8 cellular contexts compared by ENCODE assay signal in the genomic region with DNA sequence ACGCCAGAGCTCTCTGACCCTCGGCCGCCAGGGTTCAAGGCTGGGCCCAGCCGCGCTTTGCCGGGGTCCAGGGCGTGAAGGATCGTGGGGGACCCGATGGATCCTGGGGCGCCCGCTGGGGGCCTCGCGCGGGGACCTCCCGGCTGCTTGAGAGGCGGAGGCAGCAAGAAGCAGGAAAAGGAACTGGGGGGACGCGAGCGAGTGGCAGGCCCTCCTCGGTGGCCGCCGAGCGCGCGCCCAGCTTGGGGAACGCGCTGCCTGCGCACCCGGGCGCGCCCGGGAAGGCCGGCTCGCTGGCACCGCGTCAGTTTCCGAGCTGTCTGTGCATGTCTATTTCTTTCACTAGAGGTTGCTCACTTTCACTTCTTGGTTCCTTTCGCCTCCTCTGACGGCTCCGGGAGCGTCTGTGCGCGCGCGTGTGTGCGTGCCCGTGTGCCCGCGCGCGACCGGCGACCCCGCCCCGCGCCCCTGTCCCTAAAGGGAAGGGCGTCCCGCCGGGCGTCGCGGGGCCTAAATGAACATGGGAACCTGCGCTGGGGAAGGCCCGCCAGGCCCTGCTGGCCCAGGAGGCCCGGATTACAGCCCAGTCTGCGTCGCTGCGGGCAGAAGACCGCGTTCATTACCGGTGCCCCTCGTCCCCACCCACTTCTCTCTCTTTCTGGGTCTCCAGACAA.
DNase-seq lines count a peak whose midpoint lies in the region; ATAC-seq, FAIRE-seq and TF ChIP-seq lines count a peak whose summit lies in the region.

No MANE protein-coding gene starts in this region.

- H3K9me3 ChIP-seq in OCI-LY3 (ENCODE audit: insufficient read depth, low read length) (no peaks in the 10 kb centered on the region), neural cell (ENCODE audit: low read length) (no peaks in the 10 kb centered on the region)

- ATAC-seq in HG03159 (IDR thresholded peaks at IDR 0.05; ENCODE audit: unreplicated experiment): peak; percentile 86
- ATAC-seq in stimulated activated naive CD8-positive, alpha-beta T cell treated with anti-CD3 and anti-CD28 coated beads, Interleukin-15, Interleukin-2, amounts not matched to agents 100 U/mL and 50 U/mL, for 24 hours: peak; percentile 84

- H2AFZ ChIP-seq in OCI-LY3 (ENCODE audit: low read depth, low read length) (peak overlapping the region; percentile 89; the same call in 1 of the 2 replicates), neural cell (ENCODE audit: low read depth, low read length) (no peak overlapping the region)

- H3K27me3 ChIP-seq in OCI-LY3 (ENCODE audit: low read depth, low read length): peaks cover 16% of the 10 kb centered on the region
- no peaks in the 10 kb centered on the region for H3K27me3 ChIP-seq in neural cell (ENCODE audit: insufficient read depth, low read depth, low read length)

- no peak for TF ChIP-seq EP300 in neural cell (conservative IDR thresholded peaks at IDR 0.05; ENCODE audit: poor library complexity, severe bottlenecking)

- no peaks in the 10 kb centered on the region for H3K79me2 ChIP-seq in OCI-LY3 (ENCODE audit: low read length)
- no peaks in the 10 kb centered on the region for H3K79me2 ChIP-seq in neural cell (replicated peaks; ENCODE audit: insufficient read depth, low read length)

- FAIRE-seq in D721Med (lab: Jason Lieb, UNC): no peak

- H3K4me2 ChIP-seq in OCI-LY3 (ENCODE audit: low read length) (peak overlapping the region; percentile 94), neural cell (ENCODE audit: low read length) (no peak overlapping the region)

- peak; percentile 57 for DNase-seq in activated effector memory CD4-positive, alpha-beta T cell treated with Interleukin-2 at 50 U/mL for 16 hours
- DNase-seq in fibroblast of the aortic adventitia (ENCODE audit: low read depth): peak; percentile 70
- peak; percentile 65 for DNase-seq in stimulated activated naive CD8-positive, alpha-beta T cell treated with anti-CD3 and anti-CD28 coated beads, Interleukin-15, Interleukin-2, amounts not matched to agents 100 U/mL and 50 U/mL, for 24 hours
- no peak for DNase-seq in D721Med (ENCODE audit: insufficient read length, low spot score)

- H3K4me3 ChIP-seq in OCI-LY3 (ENCODE audit: low read length) (peak overlapping the region; percentile 91), fibroblast of the aortic adventitia (ENCODE audit: low read depth, low read length) (peak overlapping the region; percentile 47), neural cell (ENCODE audit: low read length) (peak overlapping the region; percentile 48)

- TF ChIP-seq RAD21 in neural cell (conservative IDR thresholded peaks at IDR 0.05): peak; percentile 73

- H3K27ac ChIP-seq in OCI-LY3 (ENCODE audit: low read length): peak overlapping the region; percentile 38
- peak overlapping the region; percentile 37 for H3K27ac ChIP-seq in neural cell (ENCODE audit: low read length)

- peaks cover 11% of the 10 kb centered on the region for H3K4me1 ChIP-seq in OCI-LY3 (ENCODE audit: low read length)

- H3K36me3 ChIP-seq in OCI-LY3 (replicated peaks; ENCODE audit: low read depth, low read length) (no peaks in the 10 kb centered on the region), neural cell (ENCODE audit: insufficient read depth, low read length) (no peaks in the 10 kb centered on the region)

- peak overlapping the region; percentile 89 for H3K9ac ChIP-seq in OCI-LY3 (ENCODE audit: low read length)
- H3K9ac ChIP-seq in neural cell (ENCODE audit: low read length): peak overlapping the region; percentile 54

- no peaks in the 10 kb centered on the region for H3K9me2 ChIP-seq in neural cell (ENCODE audit: insufficient read depth, low read length)

- TF ChIP-seq CTCF in GM12872 (IDR thresholded peaks at IDR 0.05; ENCODE audit: insufficient read depth, low read depth, low read length) (0 out of 3 replicates have a peak, but pooled peaks have one; percentile 13), OCI-LY3 (IDR thresholded peaks at IDR 0.05; ENCODE audit: low read depth, low read length) (no peak), fibroblast of the aortic adventitia (IDR thresholded peaks at IDR 0.05; ENCODE audit: insufficient read depth, low read length) (no peak), neural cell (IDR thresholded peaks at IDR 0.05; ENCODE audit: poor library complexity, severe bottlenecking) (peak; percentile 64), D721Med (IDR thresholded peaks at IDR 0.05; ENCODE audit: insufficient read depth, missing control alignments) (no peak)

- H4K20me1 ChIP-seq in OCI-LY3 (ENCODE audit: insufficient read depth, low read length): no peaks in the 10 kb centered on the region
- H4K20me1 ChIP-seq in neural cell (ENCODE audit: insufficient read depth): no peaks in the 10 kb centered on the region

- no peaks in the 10 kb centered on the region for H3F3A ChIP-seq in neural cell (ENCODE audit: insufficient read depth, low read length, poor library complexity, severe bottlenecking)

TF ChIP-seq in neural cell, 6 proteins besides CTCF, POLR2A, EP300 and RAD21:
- TF ChIP-seq TAF1 (IDR thresholded peaks at IDR 0.05; ENCODE audit: low read depth) (no peak), SMC3 (conservative IDR thresholded peaks at IDR 0.05; ENCODE audit: poor library complexity) (peak; percentile 69), MXI1 (conservative IDR thresholded peaks at IDR 0.05; ENCODE audit: poor library complexity, severe bottlenecking) (no peak), EZH2 (IDR thresholded peaks at IDR 0.05; ENCODE audit: borderline replicate concordance, insufficient read depth, low read length, poor library complexity, severe bottlenecking) (no peak), POLR2AphosphoS5 (IDR thresholded peaks at IDR 0.05) (no peak)
- TF ChIP-seq, protein P1, sequence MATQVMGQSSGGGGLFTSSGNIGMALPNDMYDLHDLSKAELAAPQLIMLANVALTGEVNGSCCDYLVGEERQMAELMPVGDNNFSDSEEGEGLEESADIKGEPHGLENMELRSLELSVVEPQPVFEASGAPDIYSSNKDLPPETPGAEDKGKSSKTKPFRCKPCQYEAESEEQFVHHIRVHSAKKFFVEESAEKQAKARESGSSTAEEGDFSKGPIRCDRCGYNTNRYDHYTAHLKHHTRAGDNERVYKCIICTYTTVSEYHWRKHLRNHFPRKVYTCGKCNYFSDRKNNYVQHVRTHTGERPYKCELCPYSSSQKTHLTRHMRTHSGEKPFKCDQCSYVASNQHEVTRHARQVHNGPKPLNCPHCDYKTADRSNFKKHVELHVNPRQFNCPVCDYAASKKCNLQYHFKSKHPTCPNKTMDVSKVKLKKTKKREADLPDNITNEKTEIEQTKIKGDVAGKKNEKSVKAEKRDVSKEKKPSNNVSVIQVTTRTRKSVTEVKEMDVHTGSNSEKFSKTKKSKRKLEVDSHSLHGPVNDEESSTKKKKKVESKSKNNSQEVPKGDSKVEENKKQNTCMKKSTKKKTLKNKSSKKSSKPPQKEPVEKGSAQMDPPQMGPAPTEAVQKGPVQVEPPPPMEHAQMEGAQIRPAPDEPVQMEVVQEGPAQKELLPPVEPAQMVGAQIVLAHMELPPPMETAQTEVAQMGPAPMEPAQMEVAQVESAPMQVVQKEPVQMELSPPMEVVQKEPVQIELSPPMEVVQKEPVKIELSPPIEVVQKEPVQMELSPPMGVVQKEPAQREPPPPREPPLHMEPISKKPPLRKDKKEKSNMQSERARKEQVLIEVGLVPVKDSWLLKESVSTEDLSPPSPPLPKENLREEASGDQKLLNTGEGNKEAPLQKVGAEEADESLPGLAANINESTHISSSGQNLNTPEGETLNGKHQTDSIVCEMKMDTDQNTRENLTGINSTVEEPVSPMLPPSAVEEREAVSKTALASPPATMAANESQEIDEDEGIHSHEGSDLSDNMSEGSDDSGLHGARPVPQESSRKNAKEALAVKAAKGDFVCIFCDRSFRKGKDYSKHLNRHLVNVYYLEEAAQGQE (IDR thresholded peaks at IDR 0.05; ENCODE audit: borderline replicate concordance): no peak

Comparison
In these comparisons a context has a peak if more than half of its experiments do, and no peak if none do; other contexts are left out.
1. CTCF ChIP-seq: peak in GM12872 (single experiment) and neural cell (single experiment); none in OCI-LY3 (single experiment), fibroblast of the aortic adventitia (single experiment) and D721Med (single experiment).
2. Peak in every context shown above with its lines, with median percentiles within 50 percentile points of each other: H3K4me3 ChIP-seq.